ENCODE assay signal across 28 cellular contexts in the genomic region with DNA sequence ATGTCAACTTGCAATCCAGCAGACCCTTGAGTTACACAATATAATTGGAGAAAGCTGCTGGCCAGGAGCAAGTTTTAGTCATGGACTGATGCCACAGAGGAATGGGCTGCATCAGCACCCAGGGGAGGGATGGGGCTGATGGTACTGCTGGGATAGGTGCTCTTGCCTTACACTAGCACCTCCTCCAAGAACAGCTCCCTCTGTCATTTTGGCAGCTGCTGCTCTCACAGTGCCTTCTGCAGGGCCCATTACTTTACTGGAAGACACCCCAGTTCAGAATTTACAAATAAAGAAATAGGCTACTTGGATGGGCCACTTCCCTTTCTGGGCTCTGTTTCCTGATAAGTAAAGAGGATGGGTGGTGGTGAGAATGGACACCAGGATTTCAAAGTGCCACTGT.
"Had no signal": no experiment of that assay in that cellular context is flagged by ENCODE, and none has a peak within 500 bp of the region (broad histone marks: within the 10 kb centered on the region; RNA-seq: fewer than 3 reads in every experiment).

No MANE protein-coding gene starts in this region.

- H3K27me3 ChIP-seq: brain microvascular endothelial cell, dorsolateral prefrontal cortex, foreskin keratinocyte had no signal

- H3K4me3 ChIP-seq: coronary artery, dorsolateral prefrontal cortex, gastrocnemius medialis, heart left ventricle had no signal

- ATAC-seq: activated CD4-positive, CD25-positive, alpha-beta regulatory T cell treated with anti-CD3 and anti-CD28 coated beads, Interleukin-2, amount 50 U/mL, for 24 hours; activated CD8-positive, alpha-beta T cell treated with anti-CD3 and anti-CD28 coated beads for 36 hours; activated T-cell treated with anti-CD3 and anti-CD28 coated beads, Interleukin-2, amount 50 U/mL, for 4 hours; activated T-helper 17 cell treated with anti-CD3 and anti-CD28 coated beads, Interleukin-2, amount 50 U/mL, for 72 hours; esophagus mucosa; foreskin keratinocyte; gastrocnemius medialis; heart left ventricle; T-helper 17 cell had no signal

- H3K9me3 ChIP-seq: gastrocnemius medialis, heart left ventricle had no signal

- DNase-seq: activated B cell treated with CpG ODN at 0.5 μM for 24 hours; activated CD4-positive, alpha-beta T cell treated with anti-CD3 and anti-CD28 coated beads for 48 hours; activated CD4-positive, alpha-beta T cell treated with anti-CD3 and anti-CD28 coated beads, Interleukin-2, amount 50 U/mL, for 1 hour; activated CD4-positive, alpha-beta T cell treated with anti-CD3 and anti-CD28 coated beads, Interleukin-2, amount 50 U/mL, for 48 hours; activated CD8-positive, alpha-beta memory T cell treated with anti-CD3 and anti-CD28 coated beads for 24 hours; activated CD8-positive, alpha-beta T cell treated with anti-CD3 and anti-CD28 coated beads for 36 hours; activated effector memory CD4-positive, alpha-beta T cell treated with Interleukin-2 at 50 U/mL for 16 hours; activated gamma-delta T cell treated with Interleukin-2 at 50 U/mL for 16 hours; activated naive CD4-positive, alpha-beta T cell treated with anti-CD3 and anti-CD28 coated beads, Interleukin-2, amount 50 U/mL, for 16 hours; activated naive CD4-positive, alpha-beta T cell treated with Interleukin-2 at 50 U/mL for 16 hours; activated T-cell treated with anti-CD3 and anti-CD28 coated beads, Interleukin-2, amount 50 U/mL, for 4 hours; amniotic stem cell; anterior cingulate cortex; brain microvascular endothelial cell; dorsolateral prefrontal cortex; effector memory CD4-positive, alpha-beta T cell; endodermal cell; gastrocnemius medialis; glutamatergic neuron; heart left ventricle; T-helper 17 cell; T1000; WERI-Rb-1 had no signal

- H3K27ac ChIP-seq: brain microvascular endothelial cell, coronary artery, dorsolateral prefrontal cortex, foreskin keratinocyte, gastrocnemius medialis, heart left ventricle, WERI-Rb-1 had no signal

- H3K36me3 ChIP-seq: brain microvascular endothelial cell, gastrocnemius medialis, heart left ventricle, WERI-Rb-1 had no signal

- H3K4me1 ChIP-seq: foreskin keratinocyte, gastrocnemius medialis, heart left ventricle had no signal
